In the genomic region with DNA sequence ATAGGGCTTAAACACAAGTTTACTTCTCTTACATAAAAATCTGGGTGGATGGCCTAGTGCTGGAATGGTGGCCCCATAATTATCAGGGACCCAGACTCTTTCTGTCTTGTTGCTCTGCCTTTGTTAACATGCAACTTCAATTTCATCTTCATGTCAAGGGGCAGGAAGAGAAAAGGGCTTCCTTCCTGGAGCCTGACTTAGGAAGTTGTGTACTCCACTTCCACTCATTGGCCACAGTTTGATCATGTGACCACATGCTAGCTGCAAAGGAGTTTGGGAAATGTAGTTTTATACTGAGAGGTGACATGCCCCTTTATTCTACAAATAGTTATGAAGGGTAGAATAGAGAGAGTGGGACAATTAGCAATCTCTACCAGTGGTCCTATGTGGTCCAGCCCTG, we compare ENCODE assay signal across 1 cellular context.
A peak's percentile ranks its signal among the peaks of the same experiment; 100 is the strongest.
TF ChIP-seq lines count a peak whose summit lies in the region.

No MANE protein-coding gene starts in this region.

TF ChIP-seq in GM12878, 131 proteins besides CTCF, POLR2A, EP300 and RAD21 (continued from another document):
- TF ChIP-seq, protein P1, sequence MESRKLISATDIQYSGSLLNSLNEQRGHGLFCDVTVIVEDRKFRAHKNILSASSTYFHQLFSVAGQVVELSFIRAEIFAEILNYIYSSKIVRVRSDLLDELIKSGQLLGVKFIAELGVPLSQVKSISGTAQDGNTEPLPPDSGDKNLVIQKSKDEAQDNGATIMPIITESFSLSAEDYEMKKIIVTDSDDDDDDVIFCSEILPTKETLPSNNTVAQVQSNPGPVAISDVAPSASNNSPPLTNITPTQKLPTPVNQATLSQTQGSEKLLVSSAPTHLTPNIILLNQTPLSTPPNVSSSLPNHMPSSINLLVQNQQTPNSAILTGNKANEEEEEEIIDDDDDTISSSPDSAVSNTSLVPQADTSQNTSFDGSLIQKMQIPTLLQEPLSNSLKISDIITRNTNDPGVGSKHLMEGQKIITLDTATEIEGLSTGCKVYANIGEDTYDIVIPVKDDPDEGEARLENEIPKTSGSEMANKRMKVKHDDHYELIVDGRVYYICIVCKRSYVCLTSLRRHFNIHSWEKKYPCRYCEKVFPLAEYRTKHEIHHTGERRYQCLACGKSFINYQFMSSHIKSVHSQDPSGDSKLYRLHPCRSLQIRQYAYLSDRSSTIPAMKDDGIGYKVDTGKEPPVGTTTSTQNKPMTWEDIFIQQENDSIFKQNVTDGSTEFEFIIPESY (IDR thresholded peaks at IDR 0.05), result no peak
- TF ChIP-seq ZNF207 (IDR thresholded peaks at IDR 0.05; ENCODE audit: borderline replicate concordance) (no peak), GABPA (IDR thresholded peaks at IDR 0.05; ENCODE audit: low read depth) (peak; percentile 63; the same call in 1 of the 2 replicates), SIX5 (IDR thresholded peaks at IDR 0.05; ENCODE audit: low read depth, low read length, severe bottlenecking) (peak; percentile 64), RAD51 (IDR thresholded peaks at IDR 0.05) (peak; percentile 65; the same call in 1 of the 2 replicates), SMARCA5 (IDR thresholded peaks at IDR 0.05) (no peak)
- TF ChIP-seq, protein P2, sequence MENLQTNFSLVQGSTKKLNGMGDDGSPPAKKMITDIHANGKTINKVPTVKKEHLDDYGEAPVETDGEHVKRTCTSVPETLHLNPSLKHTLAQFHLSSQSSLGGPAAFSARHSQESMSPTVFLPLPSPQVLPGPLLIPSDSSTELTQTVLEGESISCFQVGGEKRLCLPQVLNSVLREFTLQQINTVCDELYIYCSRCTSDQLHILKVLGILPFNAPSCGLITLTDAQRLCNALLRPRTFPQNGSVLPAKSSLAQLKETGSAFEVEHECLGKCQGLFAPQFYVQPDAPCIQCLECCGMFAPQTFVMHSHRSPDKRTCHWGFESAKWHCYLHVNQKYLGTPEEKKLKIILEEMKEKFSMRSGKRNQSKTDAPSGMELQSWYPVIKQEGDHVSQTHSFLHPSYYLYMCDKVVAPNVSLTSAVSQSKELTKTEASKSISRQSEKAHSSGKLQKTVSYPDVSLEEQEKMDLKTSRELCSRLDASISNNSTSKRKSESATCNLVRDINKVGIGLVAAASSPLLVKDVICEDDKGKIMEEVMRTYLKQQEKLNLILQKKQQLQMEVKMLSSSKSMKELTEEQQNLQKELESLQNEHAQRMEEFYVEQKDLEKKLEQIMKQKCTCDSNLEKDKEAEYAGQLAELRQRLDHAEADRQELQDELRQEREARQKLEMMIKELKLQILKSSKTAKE (IDR thresholded peaks at IDR 0.05; ENCODE audit: low read depth, poor library complexity, severe bottlenecking), result no peak
- TF ChIP-seq, protein P3, sequence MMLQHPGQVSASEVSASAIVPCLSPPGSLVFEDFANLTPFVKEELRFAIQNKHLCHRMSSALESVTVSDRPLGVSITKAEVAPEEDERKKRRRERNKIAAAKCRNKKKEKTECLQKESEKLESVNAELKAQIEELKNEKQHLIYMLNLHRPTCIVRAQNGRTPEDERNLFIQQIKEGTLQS (IDR thresholded peaks at IDR 0.05; ENCODE audit: borderline replicate concordance, extremely low read depth, low read depth, low read length), result peak; percentile 52; the same call in 1 of the 2 replicates
TF ChIP-seq in GM12878: peak in this region for 7.
